ENCODE assay signal across 21 cellular contexts in the genomic region with DNA sequence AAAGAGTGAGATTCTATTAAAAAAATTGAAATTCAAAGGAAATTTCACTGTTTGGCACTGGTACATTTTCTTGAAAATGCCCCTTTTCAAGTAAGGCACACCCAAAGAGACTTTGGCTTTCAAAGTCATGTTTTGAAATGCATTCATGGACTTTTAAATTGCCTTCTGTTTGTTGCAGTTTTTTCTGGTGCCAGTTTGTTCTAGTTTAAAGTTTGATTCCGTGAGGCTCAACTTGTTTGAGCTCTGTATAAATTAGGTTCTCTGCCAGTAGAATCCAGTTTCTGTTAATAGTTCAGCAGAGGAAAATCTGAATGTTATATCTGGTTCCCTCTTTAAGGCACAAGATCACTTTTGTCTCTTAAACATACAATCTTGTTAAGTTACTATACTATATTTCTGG. TPM values are rescaled to one million over a fixed set of nuclear protein-coding genes. Genes with fewer than 3 reads are reported as not detected.
A peak's percentile ranks its signal among the peaks of the same experiment; 100 is the strongest.
DNase-seq lines count a peak whose midpoint lies in the region; ATAC-seq and TF ChIP-seq lines count a peak whose summit lies in the region.
"Had no signal": no experiment of that assay in that cellular context is flagged by ENCODE, and none has a peak within 500 bp of the region (broad histone marks: within the 10 kb centered on the region; RNA-seq: fewer than 3 reads in every experiment).

No MANE protein-coding gene starts in this region.

- H3K27ac ChIP-seq in 22Rv1 (peak overlapping the region; percentile 43), body of pancreas (peak overlapping the region in 3 of 4 donors; percentile 6 to 53 (median 24))
- H3K27ac ChIP-seq in CD4-positive, CD25-positive, alpha-beta regulatory T cell (ENCODE audit: insufficient read depth, low read length, poor library complexity, severe bottlenecking), result no peak overlapping the region
- H3K27ac ChIP-seq: vagina had no signal

- H3K4me1 Mint-ChIP-seq in CD4-positive, CD25-positive, alpha-beta regulatory T cell, result peaks cover 28 to 70% (median 60%) of the 10 kb centered on the region in 4 donors

- H3K9me3 ChIP-seq in CD4-positive, CD25-positive, alpha-beta regulatory T cell (ENCODE audit: control insufficient read depth in 2 of 2, low read length in 2 of 2), result no peaks in the 10 kb centered on the region
- no peaks in the 10 kb centered on the region for H3K9me3 ChIP-seq in body of pancreas
- H3K9me3 ChIP-seq: gastroesophageal sphincter, vagina had no signal

- 11 to 58% methylated on average over 1 of the region's 1 CpG for WGBS in body of pancreas, 2 donors

- no peak for TF ChIP-seq POLR2A in body of pancreas (IDR thresholded peaks at IDR 0.05)

- no peak for DNase-seq in CD4-positive, CD25-positive, alpha-beta regulatory T cell
- DNase-seq in body of pancreas, result no peak
- DNase-seq in pons (ENCODE audit: low spot score), result peak; percentile 51
- no peak for DNase-seq in NCI-H1105 treated with DMSO at 0.1 percent for 48 hours (lab: John Stamatoyannopoulos, UW)
- no peak for DNase-seq in NCI-H1417 (lab: John Stamatoyannopoulos, UW)
- DNase-seq: activated CD4-positive, alpha-beta T cell treated with anti-CD3 and anti-CD28 coated beads, Interleukin-2, amount 50 U/mL, for 48 hours; activated naive CD4-positive, alpha-beta T cell treated with anti-CD3 and anti-CD28 coated beads, Interleukin-2, amount 10 ng/mL, durations not matched to agents 7 days and 5 days; CD8-positive, alpha-beta memory T cell; DMS153; erythroblast; IMR-90; islet precursor cell; mesenchymal stem cell; NCI-H146; NCI-H524; right cardiac atrium; T-helper 17 cell had no signal

- H3K4me1 ChIP-seq in CD4-positive, CD25-positive, alpha-beta regulatory T cell (ENCODE audit: control insufficient read depth, insufficient read depth, low read length, poor library complexity, severe bottlenecking), result peaks cover 24% of the 10 kb centered on the region
- H3K4me1 ChIP-seq in body of pancreas, result peaks cover 19% of the 10 kb centered on the region

- H3K4me3 Mint-ChIP-seq in CD4-positive, CD25-positive, alpha-beta regulatory T cell, result peak overlapping the region in 1 of 4 donors; percentile 15
- H3K4me3 Mint-ChIP-seq: activated naive CD4-positive, alpha-beta T cell treated with anti-CD3 and anti-CD28 coated beads, Interleukin-2, amount 10 ng/mL, durations not matched to agents 7 days and 5 days; T-helper 17 cell had no signal

- TF ChIP-seq CTCF in 22Rv1 (IDR thresholded peaks at IDR 0.05) (no peak), body of pancreas (IDR thresholded peaks at IDR 0.05) (no peak)

- peaks cover 22% of the 10 kb centered on the region for H3K36me3 Mint-ChIP-seq in CD4-positive, CD25-positive, alpha-beta regulatory T cell

- intact Hi-C loops in body of pancreas (cut with DNase I), result no loop called here

- peak overlapping the region in 2 of 3 donors; percentile 54 to 65 for H3K27ac Mint-ChIP-seq in CD4-positive, CD25-positive, alpha-beta regulatory T cell
- H3K27ac Mint-ChIP-seq: activated naive CD4-positive, alpha-beta T cell treated with anti-CD3 and anti-CD28 coated beads, Interleukin-2, amount 10 ng/mL, durations not matched to agents 7 days and 5 days; T-helper 17 cell had no signal

- H3K36me3 ChIP-seq in CD4-positive, CD25-positive, alpha-beta regulatory T cell (ENCODE audit: control insufficient read depth, insufficient read depth, low read length), result peaks cover 25% of the 10 kb centered on the region
- peaks cover 0 to 6% of the 10 kb centered on the region in 2 donors for H3K36me3 ChIP-seq in body of pancreas (replicated peaks in 1 of 2; ENCODE audit: insufficient read depth in 1 of 2, low read depth in 2 of 2)

- H3K27me3 Mint-ChIP-seq in CD4-positive, CD25-positive, alpha-beta regulatory T cell, result no peaks in the 10 kb centered on the region
- H3K27me3 Mint-ChIP-seq: activated naive CD4-positive, alpha-beta T cell treated with anti-CD3 and anti-CD28 coated beads, Interleukin-2, amount 10 ng/mL, durations not matched to agents 7 days and 5 days; CD8-positive, alpha-beta memory T cell; T-helper 17 cell had no signal

- no peak for ATAC-seq in CD4-positive, CD25-positive, alpha-beta regulatory T cell (ENCODE audit: low read depth in 2 of 2)
- no peak for ATAC-seq in body of pancreas
- no peak for ATAC-seq in HG02938 (IDR thresholded peaks at IDR 0.05; ENCODE audit: unreplicated experiment)
- ATAC-seq: T-helper 17 cell had no signal

- H3K9me3 Mint-ChIP-seq in CD4-positive, CD25-positive, alpha-beta regulatory T cell, result no peaks in the 10 kb centered on the region
- H3K9me3 Mint-ChIP-seq: activated naive CD4-positive, alpha-beta T cell treated with anti-CD3 and anti-CD28 coated beads, Interleukin-2, amount 10 ng/mL, durations not matched to agents 7 days and 5 days; CD8-positive, alpha-beta memory T cell had no signal

- H3K4me3 ChIP-seq in CD4-positive, CD25-positive, alpha-beta regulatory T cell (ENCODE audit: low read depth, low read length), result no peak overlapping the region
- no peak overlapping the region for H3K4me3 ChIP-seq in body of pancreas
- H3K4me3 ChIP-seq: gastroesophageal sphincter, vagina had no signal

- H3K27me3 ChIP-seq in CD4-positive, CD25-positive, alpha-beta regulatory T cell (ENCODE audit: control insufficient read depth, insufficient read depth, low read length), result no peaks in the 10 kb centered on the region
- no peaks in the 10 kb centered on the region for H3K27me3 ChIP-seq in body of pancreas
- H3K27me3 ChIP-seq: gastroesophageal sphincter, vagina had no signal

RNA-seq across cellular contexts. Expression of gene ATP6V0E1, which starts 16.4 kb away (rescaled TPM):
- 106 TPM for total RNA-seq in CD4-positive, CD25-positive, alpha-beta regulatory T cell
- 100 to 1,000 TPM; 499 to 691 (median 501) TPM for polyA plus RNA-seq in CD4-positive, CD25-positive, alpha-beta regulatory T cell
- 10 to 100 TPM; 41.2 to 68.7 TPM for total RNA-seq in body of pancreas

RNA-seq across cellular contexts. Expression of gene RPL26L1, which starts 40.8 kb away (rescaled TPM):
- total RNA-seq in CD4-positive, CD25-positive, alpha-beta regulatory T cell, result 12.9 TPM
- polyA plus RNA-seq in CD4-positive, CD25-positive, alpha-beta regulatory T cell, result 10 to 100 TPM; 38.9 to 51.6 (median 48.9) TPM
- total RNA-seq in body of pancreas, result 10 to 100 TPM in 1 of 2 donors, 1 to 10 TPM in 1; 7.3 to 11.4 TPM

RNA-seq across cellular contexts. Expression of gene CREBRF, which starts 56.2 kb away (rescaled TPM):
- total RNA-seq in CD4-positive, CD25-positive, alpha-beta regulatory T cell, result 126 TPM
- 10 to 100 TPM; 59.5 to 69.2 (median 65.1) TPM for polyA plus RNA-seq in CD4-positive, CD25-positive, alpha-beta regulatory T cell
- total RNA-seq in body of pancreas, result 10 to 100 TPM; 19.7 to 37.2 TPM
